Comparison of ENCODE assay signal across 18 cellular contexts in genomic region chrX:20431486-20431885, GRCh38.
"Had no signal": no experiment of that assay in that cellular context is flagged by ENCODE, and none has a peak within 500 bp of the region (broad histone marks: within the 10 kb centered on the region; RNA-seq: fewer than 3 reads in every experiment).

No MANE protein-coding gene starts in this region.

- DNase-seq: effector memory CD4-positive, alpha-beta T cell; kidney; left cardiac atrium; left ventricle myocardium superior; naive thymus-derived CD4-positive, alpha-beta T cell; nephron progenitor cell; sigmoid colon; small intestine; stimulated activated CD4-positive, alpha-beta T cell treated with anti-CD3 and anti-CD28 coated beads, Interleukin-12 subunit alpha, Interleukin-12 subunit beta, amount 100 ng/mL, for 4 hours; stimulated activated naive CD4-positive, alpha-beta T cell; stomach; substantia nigra; transverse colon had no signal

- H3K36me3 ChIP-seq: prostate gland, sigmoid colon, stomach, thoracic aorta, transverse colon had no signal

- H3K27ac ChIP-seq: foreskin keratinocyte, parathyroid adenoma, prostate gland, sigmoid colon, stomach, thoracic aorta, transverse colon had no signal

- H3K4me1 ChIP-seq: foreskin keratinocyte, parathyroid adenoma, prostate gland, stomach, transverse colon had no signal

- ATAC-seq: esophagus mucosa; left cardiac atrium; left ventricle myocardium superior; naive thymus-derived CD4-positive, alpha-beta T cell had no signal

- H3K4me3 ChIP-seq: prostate gland, sigmoid colon, stomach, thoracic aorta, transverse colon had no signal

- H3K27me3 ChIP-seq: foreskin keratinocyte, sigmoid colon, stomach, transverse colon had no signal

- H3K9ac ChIP-seq: parathyroid adenoma had no signal

- H2AFZ ChIP-seq: parathyroid adenoma had no signal

- H3K9me3 ChIP-seq: prostate gland, sigmoid colon, stomach, thoracic aorta, transverse colon had no signal

- H3K79me2 ChIP-seq: parathyroid adenoma had no signal
